ENCODE assay signal across 11 cellular contexts in genomic region chr4:139017861-139018260, GRCh38. TPM values are rescaled to one million over a fixed set of nuclear protein-coding genes. Genes with fewer than 3 reads are reported as not detected.
A peak's percentile ranks its signal among the peaks of the same experiment; 100 is the strongest.
DNase-seq lines count a peak whose midpoint lies in the region; ATAC-seq and TF ChIP-seq lines count a peak whose summit lies in the region.
"Had no signal": no experiment of that assay in that cellular context is flagged by ENCODE, and none has a peak within 500 bp of the region (broad histone marks: within the 10 kb centered on the region; RNA-seq: fewer than 3 reads in every experiment).

No MANE protein-coding gene starts in this region.

- intact Hi-C loops in A673 (cut with micrococcal nuclease; ENCODE audit: unreplicated experiment), result no loop called here

- no TSS peak for BruUV-seq in A673 (replicated peaks; lab: Mats Ljungman, UMichigan)

- TF ChIP-seq CTCF in A673 (conservative IDR thresholded peaks at IDR 0.05; ENCODE audit: low read depth, low read length), result no peak
- no peak for TF ChIP-seq CTCF in foreskin fibroblast (IDR thresholded peaks at IDR 0.05; ENCODE audit: low read depth, low read length)
- no peak for TF ChIP-seq CTCF in omental fat pad (IDR thresholded peaks at IDR 0.05)

- H3K4me1 ChIP-seq in A673 (ENCODE audit: insufficient read depth, low read length, poor library complexity, severe bottlenecking) (peaks cover 44% of the 10 kb centered on the region), GM23248 (ENCODE audit: insufficient read depth) (peaks cover 46% of the 10 kb centered on the region), SJSA1 (replicated peaks) (peaks cover 41% of the 10 kb centered on the region)

- no peaks in the 10 kb centered on the region for H3K9me2 ChIP-seq in GM23248 (ENCODE audit: insufficient read depth)

- H3K4me2 ChIP-seq in GM23248 (ENCODE audit: unreplicated experiment), result peak overlapping the region; percentile 47

- peaks cover 7% of the 10 kb centered on the region; the same call in 1 of the 2 replicates for H4K20me1 ChIP-seq in GM23248 (ENCODE audit: insufficient read depth)

- in situ Hi-C loops in GM23248 (cut with MboI), result no loop called here
- in situ Hi-C loops in G401 (cut with HindIII; ENCODE audit: low sequenced_read_pairs), result no loop called here

- H3K36me3 ChIP-seq in A673 (ENCODE audit: insufficient read depth, low read length, poor library complexity, severe bottlenecking), result no peaks in the 10 kb centered on the region
- H3K36me3 ChIP-seq in GM23248 (ENCODE audit: low read depth), result no peaks in the 10 kb centered on the region
- H3K36me3 ChIP-seq in SJSA1, result peaks cover 48% of the 10 kb centered on the region
- H3K36me3 ChIP-seq in MG63, result no peaks in the 10 kb centered on the region; the same call in 1 of the 2 replicates

- peaks cover 67% of the 10 kb centered on the region for H3K79me2 ChIP-seq in GM23248 (ENCODE audit: insufficient read depth)

- 0 out of 2 replicates have a peak overlapping the region, but pooled peaks have one; percentile 6 for H3K9ac ChIP-seq in GM23248

- POLR2A ChIA-PET in A673 (lab: Charles Lee; ENCODE audit: low non-redundant PET), result no interaction called here

- no peaks in the 10 kb centered on the region for H3K27me3 ChIP-seq in A673 (replicated peaks; ENCODE audit: insufficient read depth, low read depth, low read length, poor library complexity)
- no peaks in the 10 kb centered on the region for H3K27me3 ChIP-seq in GM23248 (replicated peaks; ENCODE audit: insufficient read depth)
- no peaks in the 10 kb centered on the region for H3K27me3 ChIP-seq in SJSA1 (replicated peaks)
- H3K27me3 ChIP-seq in MG63, result no peaks in the 10 kb centered on the region

- H3K27ac ChIP-seq in A673 (ENCODE audit: low read depth, low read length, poor library complexity, severe bottlenecking) (peak overlapping the region; percentile 4), GM23248 (peak overlapping the region; percentile 30; the same call in 1 of the 2 replicates), SJSA1 (peak overlapping the region; percentile 21)

- no peak for DNase-seq in A673 (ENCODE audit: low spot score)
- DNase-seq in GM23248, result peak; percentile 31
- peak in 1 of 2 experiments; percentile 27 for DNase-seq in SJSA1 (ENCODE audit: low read depth in 1 of 2, low spot score in 2 of 2)
- DNase-seq in foreskin fibroblast, result peak in 1 of 2 donors; percentile 46
- no peak for DNase-seq in omental fat pad (ENCODE audit: low spot score)
- no peak for DNase-seq in MG63
- DNase-seq in G401 (ENCODE audit: low spot score), result no peak
- DNase-seq: activated CD4-positive, alpha-beta T cell treated with anti-CD3 and anti-CD28 coated beads, Interleukin-2, amount 50 U/mL, for 4 hours; cerebellar nuclear complex; immature natural killer cell had no signal

- CTCF ChIA-PET in A673 (lab: Charles Lee), result interaction anchor here (0.6 to 2.7 kb wide), 3 partner anchors 10 to 12 kb away, joined by 4 to 17 read pairs (median 5); no protein-coding TSS in a partner anchor

- ATAC-seq in omental fat pad (ENCODE audit: low FRiP score) (no peak), GM18909 (IDR thresholded peaks at IDR 0.05; ENCODE audit: poor library complexity, unreplicated experiment) (no peak)

- peak overlapping the region; percentile 16 for H3K4me3 ChIP-seq in A673 (ENCODE audit: low read depth, low read length, poor library complexity, severe bottlenecking)
- H3K4me3 ChIP-seq in GM23248, result peak overlapping the region; percentile 28
- no peak overlapping the region; the same call in 1 of the 2 replicates for H3K4me3 ChIP-seq in SJSA1
- peak overlapping the region; percentile 24 to 35 for H3K4me3 ChIP-seq in foreskin fibroblast (ENCODE audit: low read depth in 1 of 2, low read length in 2 of 2)
- H3K4me3 ChIP-seq in MG63, result no peak overlapping the region; the same call in 1 of the 2 replicates

- H2AFZ ChIP-seq in GM23248, result no peak overlapping the region

- peaks cover 41% of the 10 kb centered on the region for H3F3A ChIP-seq in GM23248 (ENCODE audit: insufficient read depth)

- 43 to 53% methylated on average over 3 of the region's 3 CpGs for WGBS in GM23248 (ENCODE audit: low coverage in 1 of 2, low lambda C conversion rate in 2 of 2, missing lambda C conversion rate in 2 of 2), 2 experiments

- H3K9me3 ChIP-seq in A673 (ENCODE audit: low read depth, low read length, poor library complexity, severe bottlenecking), result no peaks in the 10 kb centered on the region
- no peaks in the 10 kb centered on the region for H3K9me3 ChIP-seq in GM23248 (ENCODE audit: low read depth)
- H3K9me3 ChIP-seq in SJSA1 (replicated peaks), result no peaks in the 10 kb centered on the region
- H3K9me3 ChIP-seq in MG63, result no peaks in the 10 kb centered on the region

RNA-seq across cellular contexts. Expression of gene NOCT, which starts 2.3 kb away (rescaled TPM):
- total RNA-seq in A673 (2021), result 20.5 and 27.6 TPM in 2 replicates
- 12.6 and 15.3 TPM in 2 replicates for total RNA-seq in GM23248 (2014; rRNA removed; shearing (Covaris generic))
- 4.7 and 5.1 TPM in 2 replicates for polyA plus RNA-seq in GM23248 (2016; fragmentation: Nextera tagmentation; extraction: Ambion mirVana)
- 29.7 and 35.8 TPM in 2 replicates for total RNA-seq in SJSA1 (2014; rRNA removed; shearing (Covaris generic))
- 10 to 100 TPM in 3 of 4 donors, 1 to 10 TPM in 1; 5.8 to 83.1 (median 21.6) TPM for total RNA-seq in omental fat pad
- total RNA-seq in MG63 (2014; rRNA removed; shearing (Covaris generic); ENCODE audit: low replicate concordance), result 3.8 and 11.9 TPM in 2 replicates
- 24.3 and 29.2 TPM in 2 replicates for total RNA-seq in G401 (2014; rRNA removed; shearing (Covaris generic))

Comparison
In these comparisons a context has a peak if more than half of its experiments do, and no peak if none do; other contexts are left out.
1. H3K4me3 ChIP-seq: peak in A673 (single experiment), GM23248 (single experiment) and foreskin fibroblast (2 of 2); none in SJSA1 (single experiment) and MG63 (single experiment).
2. Peak in every context shown above with its lines, with median percentiles within 50 percentile points of each other: H3K27ac ChIP-seq.